5 cellular contexts compared by ENCODE assay signal in genomic region chrX:132980035-132980434, GRCh38. TPM values are rescaled to one million over a fixed set of nuclear protein-coding genes. Genes with fewer than 3 reads are reported as not detected.
"Had no signal": no experiment of that assay in that cellular context is flagged by ENCODE, and none has a peak within 500 bp of the region (broad histone marks: within the 10 kb centered on the region; RNA-seq: fewer than 3 reads in every experiment).

No MANE protein-coding gene starts in this region.

RNA-seq across cellular contexts. Expression of gene HS6ST2, which starts 21.6 kb away (rescaled TPM):
- total RNA-seq: activated B cell treated with CpG ODN at 0.5 μM for 24 hours; activated CD4-positive, alpha-beta T cell treated with anti-CD3 and anti-CD28 coated beads, Interleukin-2, amount 10 ng/mL, durations not matched to agents 7 days and 5 days; activated CD8-positive, alpha-beta T cell treated with anti-CD3 and anti-CD28 coated beads, Interleukin-2, amount 10 ng/mL, durations not matched to agents 7 days and 5 days; T-helper 17 cell; T-helper 2 cell treated with Interferon-gamma antibody and Interleukin-4, amounts not matched to agents 100 ng/mL and 5 ng/mL, for 36 hours had no signal
